In the genomic region with DNA sequence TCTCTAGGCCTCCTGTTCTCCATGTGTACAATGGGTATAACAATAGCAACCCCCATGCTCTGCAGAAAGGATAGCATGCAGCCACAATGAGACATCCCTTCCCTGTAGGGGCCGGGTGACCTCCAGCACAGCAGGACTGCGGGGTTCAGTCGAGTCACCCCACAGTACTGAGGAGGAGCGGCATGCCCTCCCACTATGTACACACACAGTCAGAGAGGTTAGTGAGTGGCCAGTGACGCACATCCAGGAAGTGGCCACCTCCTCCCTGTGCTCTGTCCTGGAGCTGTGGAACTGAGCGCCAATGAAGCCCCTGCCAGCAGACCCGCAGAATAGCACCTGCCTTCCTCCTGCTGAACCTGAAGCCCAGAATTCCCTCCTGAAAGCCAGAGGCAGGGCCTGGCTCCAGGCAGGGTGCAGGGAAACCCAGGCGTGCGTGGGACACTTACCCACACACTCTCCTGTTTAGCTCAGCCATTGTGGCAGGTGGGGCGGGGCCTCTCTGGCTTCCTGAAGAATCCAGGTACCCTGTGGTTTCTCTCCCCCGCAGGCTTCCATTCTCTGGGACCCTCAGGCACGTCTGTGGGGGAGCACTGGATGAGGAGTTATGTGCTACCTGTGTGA, we compare ENCODE assay signal across 22 cellular contexts.
"Had no signal": no experiment of that assay in that cellular context is flagged by ENCODE, and none has a peak within 500 bp of the region (broad histone marks: within the 10 kb centered on the region; RNA-seq: fewer than 3 reads in every experiment).

No MANE protein-coding gene starts in this region.

- DNase-seq: activated CD4-positive, alpha-beta memory T cell treated with anti-CD3 and anti-CD28 coated beads, Interleukin-2, amount 10 ng/mL, durations not matched to agents 7 days and 5 days; activated CD4-positive, alpha-beta T cell treated with anti-CD3 and anti-CD28 coated beads for 1 hour; activated CD4-positive, alpha-beta T cell treated with anti-CD3 and anti-CD28 coated beads, Interleukin-2, amount 10 ng/mL, durations not matched to agents 7 days and 5 days; activated CD8-positive, alpha-beta memory T cell treated with anti-CD3 and anti-CD28 coated beads, Interleukin-2, amount 50 U/mL, for 48 hours; activated gamma-delta T cell treated with Interleukin-2 at 50 U/mL for 16 hours; activated naive CD4-positive, alpha-beta T cell treated with anti-CD3 and anti-CD28 coated beads, Interleukin-2, amount 50 U/mL, for 16 hours; activated T-cell treated with anti-CD3 and anti-CD28 coated beads, Interleukin-2, amount 50 U/mL, for 24 hours; amniotic stem cell; dermis blood vessel endothelial cell; effector CD4-positive, alpha-beta T cell; foreskin fibroblast; kidney; naive thymus-derived CD4-positive, alpha-beta T cell; right cardiac atrium; stimulated activated CD4-positive, alpha-beta T cell treated with anti-CD3 and anti-CD28 coated beads, Interleukin-2, amount 100 ng/mL, for 48 hours; T-helper 2 cell; trophoblast cell; uterus had no signal

- H3K9me3 Mint-ChIP-seq: activated CD4-positive, alpha-beta memory T cell treated with anti-CD3 and anti-CD28 coated beads, Interleukin-2, amount 10 ng/mL, durations not matched to agents 7 days and 5 days; activated CD4-positive, alpha-beta T cell treated with anti-CD3 and anti-CD28 coated beads, Interleukin-2, amount 10 ng/mL, durations not matched to agents 7 days and 5 days; activated T-cell treated with anti-CD3 and anti-CD28 coated beads, Interleukin-2, amount 50 U/mL, for 24 hours; mesothelial cell of epicardium; stimulated activated naive CD8-positive, alpha-beta T cell treated with anti-CD3 and anti-CD28 coated beads, Interleukin-15, Interleukin-2, amounts not matched to agents 100 ng/mL and 50 ng/mL, for 24 hours; WTC11 had no signal

- H3K27ac Mint-ChIP-seq: activated CD4-positive, alpha-beta memory T cell treated with anti-CD3 and anti-CD28 coated beads, Interleukin-2, amount 10 ng/mL, durations not matched to agents 7 days and 5 days; activated CD4-positive, alpha-beta T cell treated with anti-CD3 and anti-CD28 coated beads, Interleukin-2, amount 10 ng/mL, durations not matched to agents 7 days and 5 days; activated T-cell treated with anti-CD3 and anti-CD28 coated beads, Interleukin-2, amount 50 U/mL, for 24 hours; mesothelial cell of epicardium; naive thymus-derived CD4-positive, alpha-beta T cell; stimulated activated naive CD8-positive, alpha-beta T cell treated with anti-CD3 and anti-CD28 coated beads, Interleukin-15, Interleukin-2, amounts not matched to agents 100 ng/mL and 50 ng/mL, for 24 hours; WTC11 had no signal

- H3K36me3 ChIP-seq: thoracic aorta, uterus had no signal

- H3K27me3 ChIP-seq: uterus had no signal

- H3K4me3 ChIP-seq: thoracic aorta, uterus had no signal

- H3K4me1 Mint-ChIP-seq: mesothelial cell of epicardium had no signal

- H3K4me1 ChIP-seq: uterus had no signal

- H3K9me3 ChIP-seq: thoracic aorta had no signal

- H3K4me3 Mint-ChIP-seq: activated CD4-positive, alpha-beta memory T cell treated with anti-CD3 and anti-CD28 coated beads, Interleukin-2, amount 10 ng/mL, durations not matched to agents 7 days and 5 days; activated CD4-positive, alpha-beta T cell treated with anti-CD3 and anti-CD28 coated beads, Interleukin-2, amount 10 ng/mL, durations not matched to agents 7 days and 5 days; activated T-cell treated with anti-CD3 and anti-CD28 coated beads, Interleukin-2, amount 50 U/mL, for 24 hours; mesothelial cell of epicardium; naive thymus-derived CD4-positive, alpha-beta T cell; stimulated activated naive CD8-positive, alpha-beta T cell treated with anti-CD3 and anti-CD28 coated beads, Interleukin-15, Interleukin-2, amounts not matched to agents 100 ng/mL and 50 ng/mL, for 24 hours; WTC11 had no signal

- H3K36me3 Mint-ChIP-seq: mesothelial cell of epicardium had no signal

- H3K27ac ChIP-seq: thoracic aorta, uterus had no signal

- ATAC-seq: naive thymus-derived CD4-positive, alpha-beta T cell; right cardiac atrium; WTC11 had no signal
